In genomic region chr10:95560288-95561199, GRCh38 we compare ENCODE assay signal across 8 cellular contexts. TPM values are rescaled to one million over a fixed set of nuclear protein-coding genes. Genes with fewer than 3 reads are reported as not detected.
DNase-seq lines count a peak whose midpoint lies in the region; ATAC-seq, FAIRE-seq and TF ChIP-seq lines count a peak whose summit lies in the region.

No MANE protein-coding gene starts in this region.

- H3K36me3 ChIP-seq in WERI-Rb-1: no peaks in the 10 kb centered on the region
- H3K36me3 ChIP-seq in bronchial epithelial cell (ENCODE audit: control insufficient read depth, insufficient read depth, low read length): no peaks in the 10 kb centered on the region
- no peaks in the 10 kb centered on the region for H3K36me3 ChIP-seq in kidney epithelial cell (ENCODE audit: control insufficient read depth, insufficient read depth, low read length)

- TF ChIP-seq CTCF in WERI-Rb-1 (IDR thresholded peaks at IDR 0.05; ENCODE audit: low read depth, low read length) (no peak), bronchial epithelial cell (IDR thresholded peaks at IDR 0.05; ENCODE audit: insufficient read depth, low read length, severe bottlenecking) (no peak), kidney epithelial cell (IDR thresholded peaks at IDR 0.05; ENCODE audit: insufficient read depth, low read length, poor library complexity, severe bottlenecking) (no peak)

- DNase-seq in DMS 273 (lab: John Stamatoyannopoulos, UW; ENCODE audit: unreplicated experiment): peak; percentile 41
- peak; percentile 5 for DNase-seq in HT1080 (ENCODE audit: low read depth)
- DNase-seq in WERI-Rb-1: peak; percentile 30
- DNase-seq in bronchial epithelial cell (ENCODE audit: low read depth): no peak
- no peak for DNase-seq in kidney epithelial cell (ENCODE audit: low read depth)
- DNase-seq in stimulated activated CD4-positive, alpha-beta T cell treated with anti-CD3 and anti-CD28 coated beads, Interleukin-1b, Interleukin-23, amount 100 ng/mL, for 4 hours (ENCODE audit: low read depth in 2 of 2): peak; percentile 12 to 22

- no peak for FAIRE-seq in bronchial epithelial cell (lab: Jason Lieb, UNC)

- H3K27me3 ChIP-seq in WERI-Rb-1 (ENCODE audit: insufficient read depth, low read depth, severe bottlenecking) (peaks cover 3% of the 10 kb centered on the region), bronchial epithelial cell (ENCODE audit: control insufficient read depth, insufficient read depth, low read length) (peaks cover 2% of the 10 kb centered on the region), kidney epithelial cell (ENCODE audit: control insufficient read depth, insufficient read depth, low read length) (no peaks in the 10 kb centered on the region)

- ATAC-seq in HG03469 (IDR thresholded peaks at IDR 0.05; ENCODE audit: unreplicated experiment): no peak
- no peak for ATAC-seq in HG02798 (IDR thresholded peaks at IDR 0.05; ENCODE audit: poor library complexity, unreplicated experiment)

- H3K4me3 ChIP-seq in WERI-Rb-1 (ENCODE audit: low read depth, low read length) (peak overlapping the region; percentile 76), bronchial epithelial cell (ENCODE audit: low read depth, low read length) (peak overlapping the region; percentile 50), kidney epithelial cell (ENCODE audit: low read depth, low read length) (peak overlapping the region; percentile 86)

- no peaks in the 10 kb centered on the region for H3K9me3 ChIP-seq in WERI-Rb-1 (ENCODE audit: severe bottlenecking)

- no peak overlapping the region for H3K27ac ChIP-seq in WERI-Rb-1

RNA-seq across cellular contexts. Expression of gene SORBS1, which starts 0.6 kb away (rescaled TPM):
- total RNA-seq in HT1080 (2014; rRNA removed; shearing (Covaris generic)): 0.50 and 0.76 TPM in 2 replicates
- polyA plus RNA-seq in HT1080 (2015; cell fraction: cytosol; rRNA removed): 0.16 and 0.42 TPM in 2 replicates
- polyA plus RNA-seq in HT1080 (2015; cell fraction: nucleus; rRNA removed): 0.59 and 1.6 TPM in 2 replicates
- total RNA-seq in bronchial epithelial cell (under 0.01 and 0.13 TPM in 2 replicates), kidney epithelial cell (4.0 and 4.9 TPM in 2 replicates)

Comparison
In these comparisons a context has a peak if more than half of its experiments do, and no peak if none do; other contexts are left out.
1. DNase-seq: peak in DMS 273 (single experiment), HT1080 (single experiment), WERI-Rb-1 (single experiment) and stimulated activated CD4-positive, alpha-beta T cell treated with anti-CD3 and anti-CD28 coated beads, Interleukin-1b, Interleukin-23, amount 100 ng/mL, for 4 hours (2 of 2); none in bronchial epithelial cell (single experiment) and kidney epithelial cell (single experiment).
2. Peak in every context shown above with its lines, with median percentiles within 50 percentile points of each other: H3K4me3 ChIP-seq.